26 cellular contexts compared by ENCODE assay signal in the genomic region with DNA sequence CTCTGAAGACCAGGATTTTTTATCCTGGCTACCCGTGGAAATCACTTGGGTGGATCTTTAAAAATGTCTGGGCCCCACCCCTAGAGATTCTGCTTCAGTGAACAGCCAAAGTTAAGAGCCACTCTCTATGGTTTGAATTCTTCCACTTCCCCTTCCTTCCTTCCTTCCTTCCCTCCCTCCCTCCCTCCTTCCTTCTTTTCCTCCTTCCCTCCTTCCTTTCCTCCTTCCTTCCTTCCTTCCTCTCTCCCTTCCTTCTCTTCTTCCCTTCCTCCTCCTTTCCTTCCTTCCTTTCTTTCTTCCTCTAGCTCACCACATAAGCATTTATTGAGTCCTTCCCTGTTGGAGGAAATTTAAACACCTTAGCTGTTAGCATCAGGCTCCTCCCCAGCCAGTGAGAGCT.
"Had no signal": no experiment of that assay in that cellular context is flagged by ENCODE, and none has a peak within 500 bp of the region (broad histone marks: within the 10 kb centered on the region; RNA-seq: fewer than 3 reads in every experiment).

No MANE protein-coding gene starts in this region.

- H3K27me3 Mint-ChIP-seq: memory B cell; naive B cell; natural killer cell treated with Interleukin-12 subunit alpha and Interleukin-12 subunit beta and Interleukin-15 and Interleukin-18, amount 100 ng/mL, for 72 hours; progenitor cell of endocrine pancreas; type B pancreatic cell had no signal

- H3K27ac Mint-ChIP-seq: memory B cell; naive B cell; natural killer cell treated with Interleukin-12 subunit alpha and Interleukin-12 subunit beta and Interleukin-15 and Interleukin-18, amount 100 ng/mL, for 72 hours; progenitor cell of endocrine pancreas; type B pancreatic cell had no signal

- H3K4me3 Mint-ChIP-seq: memory B cell; naive B cell; natural killer cell treated with Interleukin-12 subunit alpha and Interleukin-12 subunit beta and Interleukin-15 and Interleukin-18, amount 100 ng/mL, for 72 hours; type B pancreatic cell had no signal

- H3K4me2 ChIP-seq: hepatocyte had no signal

- DNase-seq: dermis blood vessel endothelial cell; effector memory CD4-positive, alpha-beta T cell; foreskin keratinocyte; kidney; naive B cell; occipital lobe; pancreas; right lobe of liver; small intestine; stimulated activated CD4-positive, alpha-beta T cell treated with anti-CD3 and anti-CD28 coated beads, Interleukin-15, amount 100 ng/mL, for 24 hours; stimulated activated CD4-positive, alpha-beta T cell treated with anti-CD3 and anti-CD28 coated beads, Interleukin-2, amount 100 ng/mL, for 48 hours; stimulated activated naive CD4-positive, alpha-beta T cell treated with Interleukin-2 at 50 U/mL for 16 hours; stomach; tibial artery had no signal

- H3K27me3 ChIP-seq: esophagus muscularis mucosa, foreskin keratinocyte, gastroesophageal sphincter, heart left ventricle, hepatocyte, pancreas, right lobe of liver, stomach, tibial artery had no signal

- ATAC-seq: foreskin keratinocyte; gastroesophageal sphincter; heart left ventricle; left lobe of liver; mucosa of descending colon; natural killer cell treated with Interleukin-12 subunit alpha and Interleukin-12 subunit beta and Interleukin-15 and Interleukin-18, amount 100 ng/mL, for 72 hours; pancreas had no signal

- H3K36me3 Mint-ChIP-seq: natural killer cell treated with Interleukin-12 subunit alpha and Interleukin-12 subunit beta and Interleukin-15 and Interleukin-18, amount 100 ng/mL, for 72 hours had no signal

- H3K9me3 ChIP-seq: esophagus muscularis mucosa, gastroesophageal sphincter, heart left ventricle, mucosa of descending colon, pancreas, right lobe of liver, stomach, tibial artery had no signal

- H3K4me1 ChIP-seq: foreskin keratinocyte, pancreas, right lobe of liver had no signal

- H2AFZ ChIP-seq: hepatocyte had no signal

- H3K27ac ChIP-seq: coronary artery, esophagus muscularis mucosa, foreskin keratinocyte, gastroesophageal sphincter, heart left ventricle, hepatocyte, pancreas, right lobe of liver, stomach had no signal

- H3K9me3 Mint-ChIP-seq: memory B cell; naive B cell; natural killer cell treated with Interleukin-12 subunit alpha and Interleukin-12 subunit beta and Interleukin-15 and Interleukin-18, amount 100 ng/mL, for 72 hours; type B pancreatic cell had no signal

- H3K4me3 ChIP-seq: coronary artery, esophagus muscularis mucosa, gastroesophageal sphincter, heart left ventricle, hepatocyte, lung, mucosa of descending colon, pancreas, right lobe of liver, stomach, tibial artery had no signal

- H3K36me3 ChIP-seq: pancreas, right lobe of liver had no signal
